Comparison of ENCODE assay signal across 31 cellular contexts in genomic region chr13:50306096-50306495, GRCh38.
"Had no signal": no experiment of that assay in that cellular context is flagged by ENCODE, and none has a peak within 500 bp of the region (broad histone marks: within the 10 kb centered on the region; RNA-seq: fewer than 3 reads in every experiment).

No MANE protein-coding gene starts in this region.

- H3K27ac ChIP-seq: ascending aorta, cardiac muscle cell, VCaP had no signal

- H3K9me3 ChIP-seq: ascending aorta had no signal

- H3K36me3 ChIP-seq: ascending aorta, cardiac muscle cell had no signal

- FAIRE-seq: bronchial epithelial cell, TTC549 had no signal

- DNase-seq: activated B cell treated with CpG ODN at 0.5 μM for 24 hours; activated CD4-positive, alpha-beta memory T cell treated with anti-CD3 and anti-CD28 coated beads for 36 hours; activated CD4-positive, alpha-beta T cell treated with anti-CD3 and anti-CD28 coated beads for 4 hours; activated CD4-positive, alpha-beta T cell treated with anti-CD3 and anti-CD28 coated beads, Interleukin-2, amount 10 ng/mL, durations not matched to agents 24 days and 14 days; activated CD4-positive, alpha-beta T cell treated with anti-CD3 and anti-CD28 coated beads, Interleukin-2, amount 50 U/mL, for 1 hour; activated CD4-positive, alpha-beta T cell treated with anti-CD3 and anti-CD28 coated beads, Interleukin-2, amount 50 U/mL, for 4 hours; activated CD4-positive, CD25-positive, alpha-beta regulatory T cell treated with anti-CD3 and anti-CD28 coated beads, Interleukin-2, amount 50 U/mL, for 72 hours; activated CD8-positive, alpha-beta memory T cell treated with anti-CD3 and anti-CD28 coated beads, Interleukin-2, amount 50 U/mL, for 4 hours; activated CD8-positive, alpha-beta T cell treated with anti-CD3 and anti-CD28 coated beads for 36 hours; activated effector memory CD4-positive, alpha-beta T cell treated with anti-CD3 and anti-CD28 coated beads, Interleukin-2, amount 50 U/mL, for 16 hours; activated gamma-delta T cell treated with Interleukin-2 at 50 U/mL for 16 hours; activated naive CD4-positive, alpha-beta T cell; activated naive CD4-positive, alpha-beta T cell treated with anti-CD3 and anti-CD28 coated beads for 36 hours; activated naive CD4-positive, alpha-beta T cell treated with anti-CD3 and anti-CD28 coated beads, Interleukin-2, amount 50 U/mL, for 16 hours; activated naive CD8-positive, alpha-beta T cell treated with anti-CD3 and anti-CD28 coated beads for 36 hours; activated T-cell treated with anti-CD3 and anti-CD28 coated beads for 4 hours; activated T-cell treated with anti-CD3 and anti-CD28 coated beads, Interleukin-2, amount 50 U/mL, for 1 hour; activated T-cell treated with anti-CD3 and anti-CD28 coated beads, Interleukin-2, amount 50 U/mL, for 4 hours; activated T-cell treated with anti-CD3 and anti-CD28 coated beads, Interleukin-2, amount 50 U/mL, for 72 hours; anterior cingulate cortex; caudate nucleus; cerebellar nuclear complex; T-helper 2 cell; T-helper 9 cell had no signal

- H3K4me1 ChIP-seq: ascending aorta had no signal

- H3K27me3 ChIP-seq: ascending aorta, cardiac muscle cell had no signal

- ATAC-seq: activated CD8-positive, alpha-beta T cell treated with anti-CD3 and anti-CD28 coated beads for 36 hours; activated naive CD4-positive, alpha-beta T cell treated with anti-CD3 and anti-CD28 coated beads, Interleukin-2, amount 50 U/mL, for 72 hours; activated T-cell treated with anti-CD3 and anti-CD28 coated beads, Interleukin-2, amount 50 U/mL, for 4 hours; activated T-cell treated with anti-CD3 and anti-CD28 coated beads, Interleukin-2, amount 50 U/mL, for 72 hours; activated T-helper 17 cell treated with anti-CD3 and anti-CD28 coated beads, Interleukin-2, amount 50 U/mL, for 72 hours had no signal

- H3K4me3 ChIP-seq: ascending aorta, cardiac muscle cell had no signal
